Comparison of ENCODE assay signal across 11 cellular contexts in the genomic region with DNA sequence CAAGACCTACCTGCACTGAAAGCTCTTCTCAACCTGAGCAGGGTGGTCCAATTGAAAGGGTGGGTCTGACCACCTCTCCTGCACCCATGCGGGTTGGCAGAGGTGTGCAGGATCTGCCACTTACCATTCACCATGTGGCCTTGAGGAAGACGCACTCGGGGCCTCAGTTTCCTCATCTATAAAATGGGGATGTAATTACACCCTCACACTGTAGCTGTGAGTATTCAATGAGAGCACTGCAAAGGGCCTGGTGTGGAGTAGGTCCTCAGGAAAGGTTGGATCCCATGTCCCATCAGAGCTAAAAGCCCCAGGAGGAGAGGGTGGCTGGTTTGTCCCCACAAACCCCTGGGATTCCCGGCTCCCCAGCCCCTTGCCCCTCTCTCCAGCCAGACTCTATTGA. TPM values are rescaled to one million over a fixed set of nuclear protein-coding genes. Genes with fewer than 3 reads are reported as not detected.
DNase-seq lines count a peak whose midpoint lies in the region; ATAC-seq and TF ChIP-seq lines count a peak whose summit lies in the region.
"Had no signal": no experiment of that assay in that cellular context is flagged by ENCODE, and none has a peak within 500 bp of the region (broad histone marks: within the 10 kb centered on the region; RNA-seq: fewer than 3 reads in every experiment).

No MANE protein-coding gene starts in this region.

- no peaks in the 10 kb centered on the region for H3K27me3 ChIP-seq in RWPE2 (ENCODE audit: insufficient read depth, poor library complexity, severe bottlenecking)
- no peaks in the 10 kb centered on the region for H3K27me3 ChIP-seq in esophagus (ENCODE audit: control insufficient read depth in 1 of 2, insufficient read depth in 2 of 2, low read length in 2 of 2)
- H3K27me3 ChIP-seq in mucosa of stomach (ENCODE audit: control insufficient read depth, insufficient read depth, low read length), result no peaks in the 10 kb centered on the region
- H3K27me3 ChIP-seq in tibial artery, result no peaks in the 10 kb centered on the region
- H3K27me3 ChIP-seq: foreskin keratinocyte had no signal

- TF ChIP-seq CTCF in RWPE2 (IDR thresholded peaks at IDR 0.05; ENCODE audit: poor library complexity, severe bottlenecking), result no peak
- TF ChIP-seq CTCF in tibial artery (IDR thresholded peaks at IDR 0.05), result no peak

- DNase-seq in RWPE2 (ENCODE audit: low spot score) (no peak), tibial artery (no peak), DMS79 treated with DMSO at 0.1 percent for 48 hours (lab: John Stamatoyannopoulos, UW) (no peak)
- DNase-seq in stimulated activated CD4-positive, alpha-beta T cell treated with anti-CD3 and anti-CD28 coated beads, Interleukin-12 subunit alpha, Interleukin-12 subunit beta, amount 100 ng/mL, for 4 hours, result no peak
- DNase-seq: activated CD4-positive, alpha-beta T cell treated with anti-CD3 and anti-CD28 coated beads for 36 hours; NCI-H2107 had no signal

- peaks cover 4% of the 10 kb centered on the region for H3K4me1 ChIP-seq in RWPE2 (ENCODE audit: insufficient read depth, poor library complexity, severe bottlenecking)
- H3K4me1 ChIP-seq in esophagus (ENCODE audit: control insufficient read depth in 2 of 2, insufficient read depth in 2 of 2, low read length in 1 of 2), result peaks cover 0 to 10% of the 10 kb centered on the region in 2 donors
- peaks cover 84% of the 10 kb centered on the region for H3K4me1 ChIP-seq in mucosa of stomach (ENCODE audit: control insufficient read depth, insufficient read depth, low read length)
- H3K4me1 ChIP-seq in tibial artery, result peaks cover 0 to 28% (median 20%) of the 10 kb centered on the region in 4 donors
- H3K4me1 ChIP-seq: foreskin keratinocyte had no signal

- intact Hi-C loops in tibial artery (cut with DNase I; ENCODE audit: low total_unique reads), result no loop called here

- 68 to 69% methylated on average over 4 of the region's 4 CpGs for WGBS in esophagus, 2 donors

- H3K36me3 ChIP-seq in RWPE2 (ENCODE audit: low read depth), result no peaks in the 10 kb centered on the region
- H3K36me3 ChIP-seq in esophagus (ENCODE audit: control insufficient read depth in 2 of 2, insufficient read depth in 2 of 2, low read length in 1 of 2), result peaks cover 0 to 16% of the 10 kb centered on the region in 2 donors
- peaks cover 15% of the 10 kb centered on the region for H3K36me3 ChIP-seq in mucosa of stomach (ENCODE audit: control insufficient read depth, insufficient read depth, low read length)
- H3K36me3 ChIP-seq in tibial artery, result peaks cover 37 to 75% (median 50%) of the 10 kb centered on the region in 3 donors

- peak overlapping the region; percentile 40 for H3K9ac ChIP-seq in mucosa of stomach (ENCODE audit: low read length)

- H3K9me3 ChIP-seq in RWPE2 (ENCODE audit: severe bottlenecking) (no peaks in the 10 kb centered on the region), esophagus (ENCODE audit: control insufficient read depth in 2 of 2, insufficient read depth in 1 of 2, low read depth in 1 of 2, low read length in 1 of 2) (no peaks in the 10 kb centered on the region), mucosa of stomach (ENCODE audit: control insufficient read depth, low read length) (no peaks in the 10 kb centered on the region), tibial artery (no peaks in the 10 kb centered on the region)

- H3K4me3 ChIP-seq in RWPE2 (ENCODE audit: severe bottlenecking), result peak overlapping the region; percentile 6
- peak overlapping the region in 1 of 2 donors; percentile 22 for H3K4me3 ChIP-seq in esophagus (ENCODE audit: low read depth in 1 of 2, low read length in 2 of 2)
- H3K4me3 ChIP-seq in mucosa of stomach (ENCODE audit: low read length), result no peak overlapping the region
- H3K4me3 ChIP-seq in tibial artery, result peak overlapping the region; percentile 70 to 96

- ATAC-seq in RWPE2 (ENCODE audit: low read depth) (no peak), GM18870 (IDR thresholded peaks at IDR 0.05; ENCODE audit: unreplicated experiment) (no peak), HG03571 (IDR thresholded peaks at IDR 0.05; ENCODE audit: unreplicated experiment) (no peak)

- H3K27ac ChIP-seq in RWPE2 (ENCODE audit: poor library complexity, severe bottlenecking) (peak overlapping the region; percentile 51), esophagus (ENCODE audit: low read depth in 2 of 2, low read length in 1 of 2) (peak overlapping the region; percentile 80 to 88), tibial artery (peak overlapping the region; percentile 97 to 98)
- H3K27ac ChIP-seq: foreskin keratinocyte had no signal

RNA-seq across cellular contexts. Expression of a gene that starts 0.6 kb away (rescaled TPM):
- 1,000 to 10,000 TPM in 1 of 2 donors, 100 to 1,000 TPM in 1; 469 to 1,217 TPM for polyA plus RNA-seq in esophagus

RNA-seq across cellular contexts. Expression of a gene that starts 20.1 kb away (rescaled TPM):
- polyA plus RNA-seq in esophagus, result 10 to 100 TPM in 1 of 2 donors, 1 to 10 TPM in 1; 8.3 to 11.3 TPM

RNA-seq across cellular contexts. Expression of a gene that starts 33.3 kb away (rescaled TPM):
- 10 to 100 TPM; 22.8 to 37.3 TPM for polyA plus RNA-seq in esophagus

RNA-seq across cellular contexts. Expression of a gene that starts 33.9 kb away (rescaled TPM):
- 1 to 10 TPM; 5.9 to 6.6 TPM for polyA plus RNA-seq in esophagus

RNA-seq across cellular contexts. Expression of a gene that starts 54.5 kb away (rescaled TPM):
- 10 to 100 TPM; 13.9 to 14.0 TPM for polyA plus RNA-seq in esophagus
